In the genomic region with DNA sequence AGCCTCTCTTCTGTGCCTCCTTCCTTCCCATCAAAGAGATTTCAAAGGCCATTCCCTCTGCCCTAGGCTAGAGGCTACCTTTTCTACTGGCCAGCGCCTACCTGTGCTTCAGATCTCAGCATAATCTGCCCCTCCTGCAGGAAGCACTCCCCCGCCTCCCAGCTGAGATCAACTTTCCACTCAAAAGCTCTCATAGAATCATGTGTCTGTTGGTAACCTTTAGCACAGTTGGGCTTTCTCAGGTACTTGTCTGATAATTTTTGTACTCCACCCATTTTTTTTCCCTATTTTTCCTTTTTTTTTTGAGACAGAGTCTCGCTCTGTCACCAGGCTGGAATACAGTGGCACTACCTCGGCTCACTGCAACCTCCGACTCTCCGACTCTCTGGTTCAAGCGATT, we compare ENCODE assay signal across 12 cellular contexts.
"Had no signal": no experiment of that assay in that cellular context is flagged by ENCODE, and none has a peak within 500 bp of the region (broad histone marks: within the 10 kb centered on the region; RNA-seq: fewer than 3 reads in every experiment).

No MANE protein-coding gene starts in this region.

- H3K9me3 ChIP-seq: esophagus muscularis mucosa, prostate gland had no signal

- H3K4me1 ChIP-seq: esophagus muscularis mucosa, prostate gland had no signal

- DNase-seq: activated naive CD4-positive, alpha-beta T cell; aorta; dermis blood vessel endothelial cell; effector memory CD8-positive, alpha-beta T cell; SW 1271 had no signal

- H3K4me2 ChIP-seq: hepatocyte had no signal

- H3K9me3 Mint-ChIP-seq: activated T-helper 1 cell treated with anti-CD3 and anti-CD28 coated beads, Interleukin-12 subunit alpha, Interleukin-12 subunit beta, Interleukin-2, Interleukin-4 antibody, amounts not matched to agents 30 ng/mL and 10 ng/mL and 1 ng/mL, durations not matched to agents 14 hours and 24 hours and 36 hours; effector memory CD8-positive, alpha-beta T cell; stimulated activated naive CD8-positive, alpha-beta T cell treated with anti-CD3 and anti-CD28 coated beads, Interleukin-15, Interleukin-2, amounts not matched to agents 100 ng/mL and 50 ng/mL, for 24 hours; T-helper 2 cell treated with Interferon-gamma antibody and Interleukin-4, amounts not matched to agents 5 μg/mL and 100 μg/mL, for 36 hours had no signal

- H3K4me3 ChIP-seq: esophagus muscularis mucosa, hepatocyte, prostate gland, skin epidermis had no signal

- H3K27ac ChIP-seq: esophagus muscularis mucosa, hepatocyte, prostate gland, skin epidermis had no signal

- H3K4me3 Mint-ChIP-seq: activated T-helper 1 cell treated with anti-CD3 and anti-CD28 coated beads, Interleukin-12 subunit alpha, Interleukin-12 subunit beta, Interleukin-2, Interleukin-4 antibody, amounts not matched to agents 30 ng/mL and 10 ng/mL and 1 ng/mL, durations not matched to agents 14 hours and 24 hours and 36 hours; stimulated activated naive CD8-positive, alpha-beta T cell treated with anti-CD3 and anti-CD28 coated beads, Interleukin-15, Interleukin-2, amounts not matched to agents 100 ng/mL and 50 ng/mL, for 24 hours; T-helper 2 cell treated with Interferon-gamma antibody and Interleukin-4, amounts not matched to agents 5 μg/mL and 100 μg/mL, for 36 hours had no signal

- H3K79me2 ChIP-seq: hepatocyte had no signal

- H3K27ac Mint-ChIP-seq: activated T-helper 1 cell treated with anti-CD3 and anti-CD28 coated beads, Interleukin-12 subunit alpha, Interleukin-12 subunit beta, Interleukin-2, Interleukin-4 antibody, amounts not matched to agents 30 ng/mL and 10 ng/mL and 1 ng/mL, durations not matched to agents 14 hours and 24 hours and 36 hours; stimulated activated naive CD8-positive, alpha-beta T cell treated with anti-CD3 and anti-CD28 coated beads, Interleukin-15, Interleukin-2, amounts not matched to agents 100 ng/mL and 50 ng/mL, for 24 hours; T-helper 2 cell treated with Interferon-gamma antibody and Interleukin-4, amounts not matched to agents 5 μg/mL and 100 μg/mL, for 36 hours had no signal

- H3K36me3 ChIP-seq: esophagus muscularis mucosa, prostate gland had no signal

- H3K27me3 Mint-ChIP-seq: stimulated activated naive CD8-positive, alpha-beta T cell treated with anti-CD3 and anti-CD28 coated beads, Interleukin-15, Interleukin-2, amounts not matched to agents 100 ng/mL and 50 ng/mL, for 24 hours had no signal

- ATAC-seq: effector memory CD8-positive, alpha-beta T cell had no signal

- H2AFZ ChIP-seq: hepatocyte had no signal
